8 cellular contexts compared by ENCODE assay signal in the genomic region with DNA sequence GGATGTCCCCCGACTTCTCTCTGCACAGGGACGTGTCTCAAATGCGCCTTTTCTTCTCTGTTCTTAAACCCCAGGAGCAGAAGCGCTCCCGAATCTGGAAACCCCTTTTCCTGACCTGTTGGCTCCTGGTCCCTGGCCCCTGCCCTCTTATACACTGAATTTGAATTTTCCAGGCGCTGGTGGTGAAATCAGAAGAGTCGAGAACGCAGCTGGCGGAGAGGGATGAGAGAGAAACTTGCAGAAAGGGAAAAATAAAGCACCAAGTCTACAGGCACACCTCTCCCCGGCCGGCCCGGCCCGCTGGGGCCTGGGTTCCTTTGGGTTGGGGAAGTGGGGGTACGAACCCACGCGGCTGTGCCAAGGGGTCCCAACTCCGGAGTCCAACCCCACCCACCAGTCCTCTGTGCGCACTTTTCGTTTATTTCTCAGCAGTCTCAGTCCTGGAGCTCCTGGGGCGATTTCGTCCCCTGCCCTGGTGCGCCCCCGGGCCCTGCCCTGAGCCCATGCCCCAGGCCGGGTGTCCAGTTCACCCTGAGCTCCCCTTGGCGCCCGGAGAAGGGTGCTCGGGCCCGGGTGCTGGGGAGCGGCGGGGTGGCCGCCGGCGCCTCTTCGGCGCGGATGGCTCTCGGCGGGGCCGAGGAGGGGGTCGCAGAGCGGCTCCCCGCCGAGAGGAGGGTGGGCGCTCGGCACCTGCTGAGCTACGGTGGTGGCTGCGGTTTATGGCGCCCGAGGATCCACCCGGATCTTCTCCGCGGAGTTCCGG. TPM values are rescaled to one million over a fixed set of nuclear protein-coding genes. Genes with fewer than 3 reads are reported as not detected.
DNase-seq lines count a peak whose midpoint lies in the region; ATAC-seq and TF ChIP-seq lines count a peak whose summit lies in the region.

No MANE protein-coding gene starts in this region.

- peak overlapping the region; percentile 78 for H3K27ac ChIP-seq in Panc1 (ENCODE audit: low read length)

- POLR2A ChIA-PET in Panc1 (lab: Charles Lee): interaction anchor here (0.5 to 0.8 kb wide), 2 partner anchors 19 to 224 kb away, joined by 3 read pairs; no protein-coding TSS in a partner anchor

- ATAC-seq in Panc1: no peak
- ATAC-seq in GM19463 (IDR thresholded peaks at IDR 0.05; ENCODE audit: unreplicated experiment): no peak
- ATAC-seq in GM19324 (IDR thresholded peaks at IDR 0.05; ENCODE audit: low FRiP score, unreplicated experiment): no peak

- peak overlapping the region; percentile 62 for H3K27ac Mint-ChIP-seq in activated CD4-positive, alpha-beta T cell treated with anti-CD3 and anti-CD28 coated beads, Interleukin-2, amount 10 ng/mL, durations not matched to agents 24 days and 14 days

- BruUV-seq in Panc1 (replicated peaks; lab: Mats Ljungman, UMichigan): no TSS peak

- intact Hi-C loops in activated CD4-positive, alpha-beta T cell treated with anti-CD3 and anti-CD28 coated beads, Interleukin-2, amount 10 ng/mL, durations not matched to agents 24 days and 14 days (cut with micrococcal nuclease): loop anchor here (5.0 to 10.0 kb wide), 2 partner anchors 35 to 1582 kb away; partner anchors contain the start of genes BAHCC1 and CBX2
- intact Hi-C loops in Panc1 (cut with micrococcal nuclease; ENCODE audit: unreplicated experiment): no loop called here

- H3K4me1 Mint-ChIP-seq in activated CD4-positive, alpha-beta T cell treated with anti-CD3 and anti-CD28 coated beads, Interleukin-2, amount 10 ng/mL, durations not matched to agents 24 days and 14 days: peaks cover 24% of the 10 kb centered on the region

- no peak for TF ChIP-seq CTCF in Panc1 (IDR thresholded peaks at IDR 0.05)
- TF ChIP-seq CTCF in epithelial cell of proximal tubule (conservative IDR thresholded peaks at IDR 0.05; ENCODE audit: low read depth, low read length): no peak

- CTCF ChIA-PET in Panc1 (lab: Charles Lee): interaction anchor here (1.0 to 3.3 kb wide), 3 partner anchors 20 to 179 kb away, joined by 4 to 21 read pairs (median 6); no protein-coding TSS in a partner anchor

- H3K4me2 ChIP-seq in skeletal muscle satellite cell (ENCODE audit: low read length): peak overlapping the region; percentile 81

- H3K36me3 ChIP-seq in Panc1 (ENCODE audit: control insufficient read depth, insufficient read depth, low read length): no peaks in the 10 kb centered on the region
- H3K36me3 ChIP-seq in skeletal muscle satellite cell (ENCODE audit: insufficient read depth, low read length): no peaks in the 10 kb centered on the region

- no peak for DNase-seq in activated CD4-positive, alpha-beta T cell treated with anti-CD3 and anti-CD28 coated beads, Interleukin-2, amount 10 ng/mL, durations not matched to agents 24 days and 14 days
- no peak for DNase-seq in activated CD4-positive, alpha-beta T cell treated with anti-CD3 and anti-CD28 coated beads, Interleukin-2, amount 50 U/mL, for 4 hours
- DNase-seq in Panc1 (ENCODE audit: low read depth, low spot score) (no peak), epithelial cell of proximal tubule (ENCODE audit: low read depth) (no peak), T1000 (lab: John Stamatoyannopoulos, UW) (no peak)

- H3K4me1 ChIP-seq in Panc1 (ENCODE audit: control insufficient read depth, insufficient read depth, low read length) (peaks cover 28% of the 10 kb centered on the region), skeletal muscle satellite cell (ENCODE audit: control insufficient read depth, insufficient read depth, low read length) (peaks cover 27% of the 10 kb centered on the region)

- no peaks in the 10 kb centered on the region for H3K36me3 Mint-ChIP-seq in activated CD4-positive, alpha-beta T cell treated with anti-CD3 and anti-CD28 coated beads, Interleukin-2, amount 10 ng/mL, durations not matched to agents 24 days and 14 days (ENCODE audit: low read depth)

- in situ Hi-C loops in Panc1 (cut with HindIII; ENCODE audit: low pct_unique_long_range_greater_than_20kb, low sequenced_read_pairs): no loop called here

- H3K27me3 ChIP-seq in Panc1 (ENCODE audit: control insufficient read depth, insufficient read depth, low read length): no peaks in the 10 kb centered on the region
- peaks cover 75% of the 10 kb centered on the region for H3K27me3 ChIP-seq in skeletal muscle satellite cell (ENCODE audit: control insufficient read depth, insufficient read depth, low read length)

- H3K27me3 Mint-ChIP-seq in activated CD4-positive, alpha-beta T cell treated with anti-CD3 and anti-CD28 coated beads, Interleukin-2, amount 10 ng/mL, durations not matched to agents 24 days and 14 days: peaks cover 52% of the 10 kb centered on the region

- H3K9me3 Mint-ChIP-seq in activated CD4-positive, alpha-beta T cell treated with anti-CD3 and anti-CD28 coated beads, Interleukin-2, amount 10 ng/mL, durations not matched to agents 24 days and 14 days: no peaks in the 10 kb centered on the region

- H3K4me3 ChIP-seq in Panc1 (ENCODE audit: low read depth in 2 of 2, low read length in 2 of 2): peak overlapping the region; percentile 43 to 46
- H3K4me3 ChIP-seq in epithelial cell of proximal tubule (ENCODE audit: low read depth, low read length): peak overlapping the region; percentile 44
- peak overlapping the region; percentile 56 for H3K4me3 ChIP-seq in skeletal muscle satellite cell (ENCODE audit: low read length)

- H3K9me3 ChIP-seq in Panc1 (ENCODE audit: control insufficient read depth, insufficient read depth, low read depth, low read length) (no peaks in the 10 kb centered on the region), skeletal muscle satellite cell (replicated peaks; ENCODE audit: low read length) (no peaks in the 10 kb centered on the region)

- no peak overlapping the region for H3K9ac ChIP-seq in skeletal muscle satellite cell (ENCODE audit: low read depth, low read length)

- H3K4me3 Mint-ChIP-seq in activated CD4-positive, alpha-beta T cell treated with anti-CD3 and anti-CD28 coated beads, Interleukin-2, amount 10 ng/mL, durations not matched to agents 24 days and 14 days: peak overlapping the region; percentile 57

RNA-seq across cellular contexts. Expression of gene CBX8, which starts 15.5 kb away (rescaled TPM):
- total RNA-seq in activated CD4-positive, alpha-beta T cell treated with anti-CD3 and anti-CD28 coated beads, Interleukin-2, amount 10 ng/mL, durations not matched to agents 24 days and 14 days: 9.4 TPM in 2 replicates
- 15.3 TPM for total RNA-seq in Panc1 (2021; ENCODE audit: unreplicated experiment)
- 17.3 TPM for polyA plus RNA-seq in Panc1 (2012; ENCODE audit: insufficient read length)
- 3.5 and 4.1 TPM in 2 replicates for total RNA-seq in epithelial cell of proximal tubule
- total RNA-seq in skeletal muscle satellite cell (2012; rRNA removed): 1.5 and 3.5 TPM in 2 replicates

RNA-seq across cellular contexts. Expression of gene CBX4, which starts 26.9 kb away (rescaled TPM):
- 18.5 and 19.4 TPM in 2 replicates for total RNA-seq in activated CD4-positive, alpha-beta T cell treated with anti-CD3 and anti-CD28 coated beads, Interleukin-2, amount 10 ng/mL, durations not matched to agents 24 days and 14 days
- total RNA-seq in Panc1 (2021; ENCODE audit: unreplicated experiment): 48.6 TPM
- polyA plus RNA-seq in Panc1 (2012; ENCODE audit: insufficient read length): 39.2 TPM
- total RNA-seq in epithelial cell of proximal tubule: 4.8 and 7.4 TPM in 2 replicates
- 9.9 and 10.9 TPM in 2 replicates for total RNA-seq in skeletal muscle satellite cell (2012; rRNA removed)

RNA-seq across cellular contexts. Expression of gene CBX2, which starts 34.4 kb away (rescaled TPM):
- 7.5 and 8.2 TPM in 2 replicates for total RNA-seq in activated CD4-positive, alpha-beta T cell treated with anti-CD3 and anti-CD28 coated beads, Interleukin-2, amount 10 ng/mL, durations not matched to agents 24 days and 14 days
- total RNA-seq in Panc1 (2021; ENCODE audit: unreplicated experiment): 9.0 TPM
- polyA plus RNA-seq in Panc1 (2012; ENCODE audit: insufficient read length): 5.9 TPM
- 7.6 and 11.1 TPM in 2 replicates for total RNA-seq in epithelial cell of proximal tubule
- 1.8 and 2.4 TPM in 2 replicates for total RNA-seq in skeletal muscle satellite cell (2012; rRNA removed)
